In genomic region chr21:32432982-32433660, GRCh38 we compare ENCODE assay signal across 8 cellular contexts. TPM values are rescaled to one million over a fixed set of nuclear protein-coding genes. Genes with fewer than 3 reads are reported as not detected.
A peak's percentile ranks its signal among the peaks of the same experiment; 100 is the strongest.
DNase-seq lines count a peak whose midpoint lies in the region; ATAC-seq and TF ChIP-seq lines count a peak whose summit lies in the region.
"Not testable (repeated sequence)": the region's sequence is repeated elsewhere in the genome, so short reads cannot be mapped to it uniquely, and the experiment has no call there.

No MANE protein-coding gene starts in this region.

- POLR2A ChIA-PET in WTC11 (lab: Charles Lee) = not testable (repeated sequence)

- 45 to 74% methylated on average over 12 to 15 of the region's 15 CpGs for WGBS in endodermal cell (ENCODE audit: insufficient coverage in 1 of 2, insufficient read length in 1 of 2), 2 experiments

- H3K4me1 Mint-ChIP-seq in WTC11 = peaks cover 15% of the 10 kb centered on the region
- not testable (repeated sequence) for H3K4me1 Mint-ChIP-seq in endodermal cell, nephron progenitor cell

- ATAC-seq in WTC11 (peak; percentile 38), upper lobe of right lung (peak; percentile 47)

- not testable (repeated sequence) for H3K4me1 ChIP-seq in HUES48 (ENCODE audit: control insufficient read depth, insufficient read depth, low read length); endodermal cell (ENCODE audit: control insufficient read depth, insufficient read depth, low read length); upper lobe of right lung

- H3K9me3 ChIP-seq in HUES48 (ENCODE audit: control insufficient read depth, insufficient read depth, low read length); endodermal cell (ENCODE audit: control insufficient read depth, low read length); upper lobe of right lung: not testable (repeated sequence)

- peak overlapping the region; percentile 81 for H3K27ac ChIP-seq in HUES48 (ENCODE audit: low read depth, low read length)
- H3K27ac ChIP-seq in endodermal cell (ENCODE audit: low read depth, low read length); upper lobe of right lung: not testable (repeated sequence)

- not testable (repeated sequence) for H3K4me3 Mint-ChIP-seq in WTC11, endodermal cell, nephron progenitor cell

- intact Hi-C loops in upper lobe of right lung (cut with DNase I) = not testable (repeated sequence)

- not testable (repeated sequence) for H3K27ac Mint-ChIP-seq in WTC11
- H3K27ac Mint-ChIP-seq in endodermal cell (peak overlapping the region; percentile 76), nephron progenitor cell (peak overlapping the region; percentile 57)

- H3K4me3 ChIP-seq in HUES48 (ENCODE audit: low read depth, low read length); endodermal cell (ENCODE audit: low read length); upper lobe of right lung: not testable (repeated sequence)

- H3K36me3 Mint-ChIP-seq in WTC11; endodermal cell (ENCODE audit: low read depth); nephron progenitor cell (ENCODE audit: low read depth): not testable (repeated sequence)

- not testable (repeated sequence) for TF ChIP-seq CTCF in WTC11 (IDR thresholded peaks at IDR 0.05); endodermal cell (conservative IDR thresholded peaks at IDR 0.05); nephron progenitor cell (IDR thresholded peaks at IDR 0.05); upper lobe of right lung (IDR thresholded peaks at IDR 0.05)

- not testable (repeated sequence) for H3K36me3 ChIP-seq in HUES48 (ENCODE audit: control insufficient read depth, insufficient read depth, low read length); endodermal cell (ENCODE audit: control insufficient read depth, insufficient read depth, low read length); upper lobe of right lung

- CTCF ChIA-PET in WTC11 (lab: Charles Lee) = not testable (repeated sequence)

- H3K9ac ChIP-seq in HUES48 (ENCODE audit: low read depth, low read length) = not testable (repeated sequence)
- H3K9ac ChIP-seq in endodermal cell (ENCODE audit: extremely low read depth, low read length, poor library complexity, severe bottlenecking) = peak overlapping the region; percentile 44

- not testable (repeated sequence) for H3K27me3 Mint-ChIP-seq in WTC11 (ENCODE audit: low read depth); nephron progenitor cell (ENCODE audit: low read depth, poor library complexity)
- peaks cover 12% of the 10 kb centered on the region for H3K27me3 Mint-ChIP-seq in endodermal cell (ENCODE audit: insufficient read depth)

- H3K9me3 Mint-ChIP-seq in WTC11 = peaks cover 18% of the 10 kb centered on the region
- H3K9me3 Mint-ChIP-seq in endodermal cell = not testable (repeated sequence)
- peaks cover 12% of the 10 kb centered on the region for H3K9me3 Mint-ChIP-seq in nephron progenitor cell

- H3K27me3 ChIP-seq in HUES48 (ENCODE audit: control insufficient read depth, insufficient read depth, low read length); endodermal cell (ENCODE audit: control insufficient read depth, insufficient read depth, low read length, poor library complexity, severe bottlenecking); upper lobe of right lung: not testable (repeated sequence)

- DNase-seq in COLO668 (lab: John Stamatoyannopoulos, UW; ENCODE audit: unreplicated experiment) (peak; percentile 14), NCI-H69 (lab: John Stamatoyannopoulos, UW) (peak; percentile 21), endodermal cell (peak; percentile 83), iris pigment epithelial cell (ENCODE audit: low read depth) (peak; percentile 17), upper lobe of right lung (peak; percentile 35)
- not testable (repeated sequence) for DNase-seq in WTC11 (ENCODE audit: low spot score); nephron progenitor cell

RNA-seq across cellular contexts. Expression of gene EVA1C, which starts 20.6 kb away (rescaled TPM):
- 2.3 to 3.6 TPM (median 3.1 TPM) in 3 replicates for total RNA-seq in WTC11 (2021)
- total RNA-seq in endodermal cell = under 1 TPM in 1 of 2 donors, not detected in 1; 0.68 TPM
- polyA plus RNA-seq in endodermal cell (2013, experiment 1 of 2) = 1.1 TPM
- polyA plus RNA-seq in endodermal cell (2013, experiment 2 of 2) = 0.95 TPM
- 55.4 TPM for total RNA-seq in upper lobe of right lung

RNA-seq across cellular contexts. Expression of gene URB1, which starts 40.3 kb away (rescaled TPM):
- 28.0 to 38.7 TPM (median 29.5 TPM) in 3 replicates for total RNA-seq in WTC11 (2021)
- 10 to 100 TPM in 1 of 2 donors, 1 to 10 TPM in 1; 9.4 to 14.0 TPM for total RNA-seq in endodermal cell
- polyA plus RNA-seq in endodermal cell (2013, experiment 1 of 2) = 9.7 TPM
- polyA plus RNA-seq in endodermal cell (2013, experiment 2 of 2) = 9.0 TPM
- total RNA-seq in upper lobe of right lung = 14.3 TPM

Comparison
In these comparisons a context has a peak if more than half of its experiments do, and no peak if none do; other contexts are left out.
1. RNA of gene EVA1C, which starts 20.6 kb away (total RNA-seq): 55.4 TPM in upper lobe of right lung (single experiment); 2.3 to 3.6 TPM in WTC11 and 0.68 TPM in endodermal cell; every median in the first group is over 10 times any median in the second.